18 cellular contexts compared by ENCODE assay signal in the genomic region with DNA sequence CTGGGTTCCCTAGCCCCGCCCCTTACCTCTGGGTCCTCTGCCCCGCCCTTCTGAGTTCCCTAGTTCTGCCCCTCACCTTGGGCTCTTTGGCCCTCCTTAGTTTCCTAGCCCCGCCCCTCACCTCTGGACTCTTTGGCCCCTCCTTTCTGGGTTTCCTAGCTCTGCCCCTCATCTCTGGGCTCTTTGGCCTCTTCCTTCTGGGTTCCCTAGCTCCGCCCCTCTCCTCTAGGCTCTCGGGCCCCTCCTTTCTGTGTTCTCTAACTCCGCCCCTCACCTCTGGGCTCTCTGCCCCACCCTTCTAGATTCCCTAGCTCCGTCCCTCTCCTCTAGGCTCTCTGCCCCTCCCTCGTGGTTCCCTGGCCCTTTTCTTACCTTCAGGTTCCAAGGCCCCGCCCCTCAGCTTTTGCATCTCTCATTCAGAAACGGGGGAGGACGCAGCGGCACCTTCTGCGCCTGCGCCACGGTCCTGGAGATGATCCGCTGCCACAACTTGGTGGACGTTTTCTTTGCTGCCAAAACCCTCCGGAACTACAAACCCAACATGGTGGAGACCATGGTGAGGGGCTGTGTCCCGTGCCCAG.
DNase-seq lines count a peak whose midpoint lies in the region; ATAC-seq, FAIRE-seq and TF ChIP-seq lines count a peak whose summit lies in the region.
"Had no signal": no experiment of that assay in that cellular context is flagged by ENCODE, and none has a peak within 500 bp of the region (broad histone marks: within the 10 kb centered on the region; RNA-seq: fewer than 3 reads in every experiment).

No MANE protein-coding gene starts in this region.

- no peak overlapping the region for H3K4me3 Mint-ChIP-seq in Caco-2 (ENCODE audit: unreplicated experiment)
- H3K4me3 Mint-ChIP-seq: activated naive CD8-positive, alpha-beta T cell treated with anti-CD3 and anti-CD28 coated beads for 36 hours; stimulated activated effector memory CD8-positive, alpha-beta T cell treated with anti-CD3 and anti-CD28 coated beads, Interleukin-12 subunit alpha, Interleukin-12 subunit beta, amount 100 ng/mL, for 72 hours had no signal

- no peaks in the 10 kb centered on the region for H3K4me1 ChIP-seq in Caco-2
- H3K4me1 ChIP-seq in HUES48 (ENCODE audit: control insufficient read depth, insufficient read depth, low read length) = peaks cover 6% of the 10 kb centered on the region
- no peaks in the 10 kb centered on the region for H3K4me1 ChIP-seq in gastrocnemius medialis

- peak overlapping the region; percentile 69 for H3K27ac ChIP-seq in HUES48 (ENCODE audit: low read depth, low read length)
- no peak overlapping the region for H3K27ac ChIP-seq in gastrocnemius medialis

- no peaks in the 10 kb centered on the region for H3K27me3 Mint-ChIP-seq in Caco-2 (ENCODE audit: insufficient read depth, unreplicated experiment)

- CTCF ChIA-PET in Caco-2 (lab: Charles Lee) = no interaction called here

- H3K27ac Mint-ChIP-seq in Caco-2 (ENCODE audit: unreplicated experiment) = no peak overlapping the region
- H3K27ac Mint-ChIP-seq: activated naive CD8-positive, alpha-beta T cell treated with anti-CD3 and anti-CD28 coated beads for 36 hours; stimulated activated effector memory CD8-positive, alpha-beta T cell treated with anti-CD3 and anti-CD28 coated beads, Interleukin-12 subunit alpha, Interleukin-12 subunit beta, amount 100 ng/mL, for 72 hours had no signal

- H3K9ac ChIP-seq in HUES48 (ENCODE audit: low read depth, low read length) = peak overlapping the region; percentile 23; the same call in 1 of the 2 replicates

- no TSS peak for BruUV-seq in Caco-2 (replicated peaks; lab: Mats Ljungman, UMichigan)

- ATAC-seq in left colon = peak; percentile 89
- no peak for ATAC-seq in GM21360 (IDR thresholded peaks at IDR 0.05; ENCODE audit: unreplicated experiment)
- ATAC-seq in gastrocnemius medialis = no peak
- ATAC-seq: activated CD4-positive, CD25-positive, alpha-beta regulatory T cell treated with anti-CD3 and anti-CD28 coated beads, Interleukin-2, amount 50 U/mL, for 24 hours; stimulated activated effector memory CD8-positive, alpha-beta T cell treated with anti-CD3 and anti-CD28 coated beads, Interleukin-12 subunit alpha, Interleukin-12 subunit beta, amount 100 ng/mL, for 72 hours had no signal

- no peak overlapping the region for H3K4me3 ChIP-seq in Caco-2 (ENCODE audit: low read depth, low read length)
- H3K4me3 ChIP-seq in HUES48 (ENCODE audit: low read depth, low read length) = peak overlapping the region; percentile 46; the same call in 1 of the 2 replicates
- no peak overlapping the region for H3K4me3 ChIP-seq in bronchial epithelial cell (ENCODE audit: low read depth, low read length)
- H3K4me3 ChIP-seq in gastrocnemius medialis = no peak overlapping the region
- H3K4me3 ChIP-seq: esophagus squamous epithelium had no signal

- H3K36me3 ChIP-seq in Caco-2 (ENCODE audit: control insufficient read depth, insufficient read depth, low read length) (no peaks in the 10 kb centered on the region), HUES48 (ENCODE audit: control insufficient read depth, insufficient read depth, low read length) (peaks cover 5% of the 10 kb centered on the region; the same call in 1 of the 2 replicates), bronchial epithelial cell (ENCODE audit: control insufficient read depth, insufficient read depth, low read length) (peaks cover 19% of the 10 kb centered on the region), gastrocnemius medialis (no peaks in the 10 kb centered on the region)
- H3K36me3 ChIP-seq: esophagus squamous epithelium had no signal

- in situ Hi-C loops in gastrocnemius medialis (cut with MboI; ENCODE audit: low sequenced_read_pairs in 4 of 4) = no loop called here

- H3K9me3 ChIP-seq in Caco-2 (no peaks in the 10 kb centered on the region), HUES48 (ENCODE audit: control insufficient read depth, insufficient read depth, low read length) (no peaks in the 10 kb centered on the region), gastrocnemius medialis (no peaks in the 10 kb centered on the region)
- H3K9me3 ChIP-seq: esophagus squamous epithelium had no signal

- no peak for FAIRE-seq in bronchial epithelial cell (lab: Jason Lieb, UNC)
- FAIRE-seq: urothelium cell line had no signal

- POLR2A ChIA-PET in Caco-2 (lab: Charles Lee) = no interaction called here

- DNase-seq in Caco-2 (peak; percentile 42 to 76), bronchial epithelial cell (ENCODE audit: low read depth) (peak; percentile 10), left colon (peak in 1 of 2 donors; percentile 27), gastrocnemius medialis (no peak), NCI-H2171 (lab: John Stamatoyannopoulos, UW) (no peak), NCI-H1105 (lab: John Stamatoyannopoulos, UW) (no peak)
- DNase-seq: activated naive CD8-positive, alpha-beta T cell treated with anti-CD3 and anti-CD28 coated beads for 36 hours; activated T-cell treated with anti-CD3 and anti-CD28 coated beads for 4 hours; DMS53; esophagus squamous epithelium; NCI-H187 treated with DMSO at 0.1 percent for 48 hours; NK-92 treated with Interleukin-12 subunit alpha and Interleukin-12 subunit beta, amount 100 ng/mL, for 24 hours; stimulated activated CD4-positive, alpha-beta T cell treated with anti-CD3 and anti-CD28 coated beads, Interleukin-4, amount 100 ng/mL, for 24 hours had no signal

- H3K4me1 Mint-ChIP-seq in Caco-2 (ENCODE audit: low read depth, unreplicated experiment) = no peaks in the 10 kb centered on the region
- H3K4me1 Mint-ChIP-seq: activated naive CD8-positive, alpha-beta T cell treated with anti-CD3 and anti-CD28 coated beads for 36 hours had no signal

- TF ChIP-seq CTCF in Caco-2 (IDR thresholded peaks at IDR 0.05; ENCODE audit: insufficient read depth in 1 of 2, low read depth in 1 of 2, low read length in 1 of 2, severe bottlenecking in 1 of 2, unreplicated experiment in 1 of 2) (no peak), bronchial epithelial cell (IDR thresholded peaks at IDR 0.05; ENCODE audit: insufficient read depth, low read length, severe bottlenecking) (no peak), gastrocnemius medialis (IDR thresholded peaks at IDR 0.05 in 4 of 5, conservative IDR thresholded peaks at IDR 0.05 in 1 of 5) (no peak)

- TF ChIP-seq POLR2A in gastrocnemius medialis (IDR thresholded peaks at IDR 0.05) = no peak

- no peaks in the 10 kb centered on the region for H3K27me3 ChIP-seq in Caco-2 (replicated peaks; ENCODE audit: control insufficient read depth, insufficient read depth, low read length)
- no peaks in the 10 kb centered on the region for H3K27me3 ChIP-seq in HUES48 (ENCODE audit: control insufficient read depth, insufficient read depth, low read length)
- H3K27me3 ChIP-seq in bronchial epithelial cell (ENCODE audit: control insufficient read depth, insufficient read depth, low read length) = no peaks in the 10 kb centered on the region
- H3K27me3 ChIP-seq in gastrocnemius medialis = no peaks in the 10 kb centered on the region
- H3K27me3 ChIP-seq: esophagus squamous epithelium had no signal

- H3K36me3 Mint-ChIP-seq in Caco-2 (ENCODE audit: insufficient read depth, unreplicated experiment) = peaks cover 13% of the 10 kb centered on the region
- H3K36me3 Mint-ChIP-seq: activated naive CD8-positive, alpha-beta T cell treated with anti-CD3 and anti-CD28 coated beads for 36 hours; stimulated activated effector memory CD8-positive, alpha-beta T cell treated with anti-CD3 and anti-CD28 coated beads, Interleukin-12 subunit alpha, Interleukin-12 subunit beta, amount 100 ng/mL, for 72 hours had no signal

- H3K9me3 Mint-ChIP-seq in Caco-2 (ENCODE audit: unreplicated experiment) = no peaks in the 10 kb centered on the region
- H3K9me3 Mint-ChIP-seq: activated naive CD8-positive, alpha-beta T cell treated with anti-CD3 and anti-CD28 coated beads for 36 hours; stimulated activated effector memory CD8-positive, alpha-beta T cell treated with anti-CD3 and anti-CD28 coated beads, Interleukin-12 subunit alpha, Interleukin-12 subunit beta, amount 100 ng/mL, for 72 hours had no signal

- intact Hi-C loops in Caco-2 (cut with micrococcal nuclease; ENCODE audit: unreplicated experiment) (no loop called here), left colon (cut with DNase I, micrococcal nuclease) (no loop called here), gastrocnemius medialis (cut with DNase I; ENCODE audit: low total_unique reads) (no loop called here)

Comparison
In these comparisons a context has a peak if more than half of its experiments do, and no peak if none do; other contexts are left out.
1. DNase-seq: peak in Caco-2 (2 of 2) and bronchial epithelial cell (single experiment); none in gastrocnemius medialis (0 of 2), NCI-H2171 (single experiment) and NCI-H1105 (single experiment).